21 cellular contexts compared by ENCODE assay signal in genomic region chr4:84968936-84969335, GRCh38. TPM values are rescaled to one million over a fixed set of nuclear protein-coding genes. Genes with fewer than 3 reads are reported as not detected.
DNase-seq lines count a peak whose midpoint lies in the region; TF ChIP-seq lines count a peak whose summit lies in the region.
"Had no signal": no experiment of that assay in that cellular context is flagged by ENCODE, and none has a peak within 500 bp of the region (broad histone marks: within the 10 kb centered on the region; RNA-seq: fewer than 3 reads in every experiment).

No MANE protein-coding gene starts in this region.

- DNase-seq in DMS79 treated with DMSO at 0.1 percent for 48 hours (lab: John Stamatoyannopoulos, UW), result peak; percentile 46
- no peak for DNase-seq in DMS79 (lab: John Stamatoyannopoulos, UW)
- DNase-seq in NCI-H1930 (lab: John Stamatoyannopoulos, UW), result peak; percentile 79 to 83
- DNase-seq in OCI-M1 (lab: John Stamatoyannopoulos, UW), result peak; percentile 21
- peak; percentile 12 for DNase-seq in pons (ENCODE audit: low spot score)
- no peak for DNase-seq in central memory CD4-positive, alpha-beta T cell
- no peak for DNase-seq in testis
- no peak for DNase-seq in activated naive CD4-positive, alpha-beta T cell (lab: John Stamatoyannopoulos, UW)
- DNase-seq: activated B cell treated with CpG ODN at 0.5 μM for 24 hours; activated CD8-positive, alpha-beta T cell treated with anti-CD3 and anti-CD28 coated beads, Interleukin-2, amount 10 ng/mL, durations not matched to agents 7 days and 5 days; activated T-cell treated with anti-CD3 and anti-CD28 coated beads, Interleukin-2, amount 50 U/mL, for 4 hours; C1 segment of cervical spinal cord; DND-41; foreskin fibroblast; NCI-H226; SHP77 treated with DMSO at 0.1 percent for 48 hours; stimulated activated CD4-positive, alpha-beta T cell treated with anti-CD3 and anti-CD28 coated beads, Interleukin-12 subunit alpha, Interleukin-12 subunit beta, amount 100 ng/mL, for 4 hours; T-helper 2 cell had no signal

- no peak overlapping the region for H3K27ac ChIP-seq in testis
- H3K27ac ChIP-seq: 22Rv1, coronary artery had no signal

- H3K36me3 ChIP-seq in testis (ENCODE audit: low read depth, missing control alignments), result no peaks in the 10 kb centered on the region

- 57 to 68% methylated on average over 1 of the region's 1 CpG for WGBS in testis, 2 donors

- no peak for TF ChIP-seq POLR2A in testis (IDR thresholded peaks at IDR 0.05)

- H3K4me3 ChIP-seq in testis, result no peak overlapping the region
- H3K4me3 ChIP-seq: coronary artery had no signal

- peaks cover 18% of the 10 kb centered on the region for H3K4me1 ChIP-seq in testis

- TF ChIP-seq CTCF in testis (IDR thresholded peaks at IDR 0.05), result no peak

- no peaks in the 10 kb centered on the region for H3K9me3 ChIP-seq in testis

- intact Hi-C loops in testis (cut with DNase I; ENCODE audit: low total_unique reads), result no loop called here

- no peaks in the 10 kb centered on the region for H3K27me3 ChIP-seq in testis

RNA-seq across cellular contexts. Expression of gene WDFY3, which starts 2.4 kb away (rescaled TPM):
- total RNA-seq in testis, result 100 to 1,000 TPM; 126 to 168 TPM
- 31.7 TPM for polyA plus RNA-seq in testis (ENCODE audit: insufficient read depth, low read depth, low replicate concordance)
- total RNA-seq: activated CD8-positive, alpha-beta T cell treated with anti-CD3 and anti-CD28 coated beads, Interleukin-2, amount 10 ng/mL, durations not matched to agents 7 days and 5 days; OCI-LY7 had no signal

Comparison
In these comparisons a context has a peak if more than half of its experiments do, and no peak if none do; other contexts are left out.
1. DNase-seq: peak in DMS79 treated with DMSO at 0.1 percent for 48 hours (single experiment), NCI-H1930 (2 of 2), OCI-M1 (single experiment) and pons (single experiment); none in DMS79 (single experiment), central memory CD4-positive, alpha-beta T cell (single experiment), testis (single experiment) and activated naive CD4-positive, alpha-beta T cell (0 of 4).